ENCODE assay signal across 34 cellular contexts in the genomic region with DNA sequence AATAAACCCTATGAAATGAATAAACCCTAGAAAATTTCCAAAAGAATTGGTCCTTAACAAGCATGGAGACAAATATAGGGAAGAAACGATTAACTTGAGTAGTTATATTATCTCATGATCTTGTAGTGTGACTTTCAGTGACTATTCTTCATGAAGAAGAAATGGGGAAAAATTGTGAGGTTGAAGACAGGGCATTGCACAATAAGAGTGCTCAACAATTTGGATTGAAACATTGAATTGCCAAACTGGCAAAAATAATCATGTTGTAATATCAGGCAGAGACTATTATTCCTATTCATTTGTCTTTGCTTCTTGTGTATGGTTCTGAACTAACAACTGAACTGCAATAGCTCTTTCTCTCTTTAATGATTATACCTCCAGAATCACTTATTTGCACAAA.
"Had no signal": no experiment of that assay in that cellular context is flagged by ENCODE, and none has a peak within 500 bp of the region (broad histone marks: within the 10 kb centered on the region; RNA-seq: fewer than 3 reads in every experiment).

No MANE protein-coding gene starts in this region.

- H3K27ac ChIP-seq: adrenal gland, ascending aorta, body of pancreas, brain microvascular endothelial cell, breast epithelium, cardiac muscle cell had no signal

- ATAC-seq: activated naive CD4-positive, alpha-beta T cell treated with anti-CD3 and anti-CD28 coated beads, Interleukin-2, amount 50 U/mL, for 72 hours; activated naive CD8-positive, alpha-beta T cell treated with anti-CD3 and anti-CD28 coated beads, Interleukin-2, amount 50 U/mL, for 24 hours; activated T-cell treated with anti-CD3 and anti-CD28 coated beads, Interleukin-2, amount 50 U/mL, for 4 hours; activated T-cell treated with anti-CD3 and anti-CD28 coated beads, Interleukin-2, amount 50 U/mL, for 72 hours; activated T-helper 17 cell treated with anti-CD3 and anti-CD28 coated beads, Interleukin-2, amount 50 U/mL, for 72 hours; body of pancreas had no signal

- H3K36me3 ChIP-seq: adrenal gland, ascending aorta, brain microvascular endothelial cell, breast epithelium, cardiac muscle cell had no signal

- H3K9me3 ChIP-seq: adrenal gland, ascending aorta, body of pancreas, breast epithelium had no signal

- DNase-seq: activated effector memory CD4-positive, alpha-beta T cell treated with anti-CD3 and anti-CD28 coated beads, Interleukin-2, amount 50 U/mL, for 16 hours; activated effector memory CD4-positive, alpha-beta T cell treated with Interleukin-2 at 50 U/mL for 16 hours; activated gamma-delta T cell; activated gamma-delta T cell treated with Interleukin-2 at 50 U/mL for 16 hours; activated naive CD4-positive, alpha-beta T cell; activated naive CD4-positive, alpha-beta T cell treated with anti-CD3 and anti-CD28 coated beads for 36 hours; activated naive CD4-positive, alpha-beta T cell treated with anti-CD3 and anti-CD28 coated beads, Interleukin-2, amount 10 ng/mL, durations not matched to agents 7 days and 5 days; activated naive CD4-positive, alpha-beta T cell treated with anti-CD3 and anti-CD28 coated beads, Interleukin-2, amount 50 U/mL, for 16 hours; activated naive CD4-positive, alpha-beta T cell treated with Interleukin-2 at 50 U/mL for 16 hours; activated naive CD8-positive, alpha-beta T cell treated with anti-CD3 and anti-CD28 coated beads for 36 hours; activated naive CD8-positive, alpha-beta T cell treated with anti-CD3 and anti-CD28 coated beads, Interleukin-2, amount 10 ng/mL, durations not matched to agents 7 days and 5 days; activated naive CD8-positive, alpha-beta T cell treated with anti-CD3 and anti-CD28 coated beads, Interleukin-2, amount 50 U/mL, for 24 hours; activated T-cell treated with anti-CD3 and anti-CD28 coated beads, Interleukin-2, amount 50 U/mL, for 1 hour; activated T-cell treated with anti-CD3 and anti-CD28 coated beads, Interleukin-2, amount 50 U/mL, for 24 hours; activated T-cell treated with anti-CD3 and anti-CD28 coated beads, Interleukin-2, amount 50 U/mL, for 4 hours; activated T-cell treated with anti-CD3 and anti-CD28 coated beads, Interleukin-2, amount 50 U/mL, for 48 hours; activated T-cell treated with anti-CD3 and anti-CD28 coated beads, Interleukin-2, amount 50 U/mL, for 72 hours; adrenal gland; amniotic stem cell; amygdala; anterior cingulate cortex; aorta; body of pancreas; brain microvascular endothelial cell; caudate nucleus; central memory CD4-positive, alpha-beta T cell; cerebellar nuclear complex had no signal

- FAIRE-seq: astrocyte, bronchial epithelial cell had no signal

- H3K4me3 ChIP-seq: adrenal gland, ascending aorta, body of pancreas, breast epithelium, cardiac muscle cell had no signal

- H3K4me1 ChIP-seq: adrenal gland, ascending aorta, body of pancreas, breast epithelium had no signal

- H3K27me3 ChIP-seq: adrenal gland, ascending aorta, body of pancreas, brain microvascular endothelial cell, breast epithelium, cardiac muscle cell had no signal
